In the genomic region with DNA sequence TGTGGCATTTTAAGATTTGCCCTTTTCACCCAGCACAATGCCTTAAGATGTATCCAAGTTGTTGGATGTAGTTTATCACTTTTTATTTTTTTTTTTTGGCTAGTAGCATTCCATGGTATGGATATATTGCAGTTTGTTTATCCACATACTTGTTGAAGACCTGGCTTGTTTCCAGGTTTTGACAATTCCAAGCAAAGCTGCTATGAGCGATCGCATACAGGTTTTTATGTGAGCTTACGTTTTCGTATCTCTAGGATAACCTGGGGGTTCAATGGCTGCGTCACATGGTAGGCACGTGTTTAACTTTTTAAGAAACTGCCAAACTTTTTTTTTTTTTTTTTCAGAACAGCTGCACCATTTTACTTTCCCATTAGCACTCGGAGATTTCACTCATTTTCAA, we compare ENCODE assay signal across 1 cellular context.
TF ChIP-seq lines count a peak whose summit lies in the region.

No MANE protein-coding gene starts in this region.

TF ChIP-seq in GM23338, 12 proteins besides CTCF, POLR2A, EP300 and RAD21 (continued from another document):
- TF ChIP-seq, protein P1, sequence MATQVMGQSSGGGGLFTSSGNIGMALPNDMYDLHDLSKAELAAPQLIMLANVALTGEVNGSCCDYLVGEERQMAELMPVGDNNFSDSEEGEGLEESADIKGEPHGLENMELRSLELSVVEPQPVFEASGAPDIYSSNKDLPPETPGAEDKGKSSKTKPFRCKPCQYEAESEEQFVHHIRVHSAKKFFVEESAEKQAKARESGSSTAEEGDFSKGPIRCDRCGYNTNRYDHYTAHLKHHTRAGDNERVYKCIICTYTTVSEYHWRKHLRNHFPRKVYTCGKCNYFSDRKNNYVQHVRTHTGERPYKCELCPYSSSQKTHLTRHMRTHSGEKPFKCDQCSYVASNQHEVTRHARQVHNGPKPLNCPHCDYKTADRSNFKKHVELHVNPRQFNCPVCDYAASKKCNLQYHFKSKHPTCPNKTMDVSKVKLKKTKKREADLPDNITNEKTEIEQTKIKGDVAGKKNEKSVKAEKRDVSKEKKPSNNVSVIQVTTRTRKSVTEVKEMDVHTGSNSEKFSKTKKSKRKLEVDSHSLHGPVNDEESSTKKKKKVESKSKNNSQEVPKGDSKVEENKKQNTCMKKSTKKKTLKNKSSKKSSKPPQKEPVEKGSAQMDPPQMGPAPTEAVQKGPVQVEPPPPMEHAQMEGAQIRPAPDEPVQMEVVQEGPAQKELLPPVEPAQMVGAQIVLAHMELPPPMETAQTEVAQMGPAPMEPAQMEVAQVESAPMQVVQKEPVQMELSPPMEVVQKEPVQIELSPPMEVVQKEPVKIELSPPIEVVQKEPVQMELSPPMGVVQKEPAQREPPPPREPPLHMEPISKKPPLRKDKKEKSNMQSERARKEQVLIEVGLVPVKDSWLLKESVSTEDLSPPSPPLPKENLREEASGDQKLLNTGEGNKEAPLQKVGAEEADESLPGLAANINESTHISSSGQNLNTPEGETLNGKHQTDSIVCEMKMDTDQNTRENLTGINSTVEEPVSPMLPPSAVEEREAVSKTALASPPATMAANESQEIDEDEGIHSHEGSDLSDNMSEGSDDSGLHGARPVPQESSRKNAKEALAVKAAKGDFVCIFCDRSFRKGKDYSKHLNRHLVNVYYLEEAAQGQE (IDR thresholded peaks at IDR 0.05; ENCODE audit: unreplicated experiment): no peak
